In genomic region chr12:32176606-32177005, GRCh38 we compare ENCODE assay signal across 34 cellular contexts.
"Had no signal": no experiment of that assay in that cellular context is flagged by ENCODE, and none has a peak within 500 bp of the region (broad histone marks: within the 10 kb centered on the region; RNA-seq: fewer than 3 reads in every experiment).

No MANE protein-coding gene starts in this region.

- H3K4me3 Mint-ChIP-seq: activated B cell treated with CpG ODN at 0.5 μM for 24 hours; activated CD4-positive, alpha-beta memory T cell treated with anti-CD3 and anti-CD28 coated beads for 36 hours; activated CD4-positive, alpha-beta T cell treated with anti-CD3 and anti-CD28 coated beads for 36 hours; activated CD4-positive, alpha-beta T cell treated with anti-CD3 and anti-CD28 coated beads, Interleukin-2, amount 10 ng/mL, durations not matched to agents 24 days and 14 days; activated CD8-positive, alpha-beta memory T cell treated with anti-CD3 and anti-CD28 coated beads, Interleukin-2, amount 10 ng/mL, durations not matched to agents 7 days and 5 days; activated CD8-positive, alpha-beta T cell treated with anti-CD3 and anti-CD28 coated beads, Interleukin-2, amount 10 ng/mL, durations not matched to agents 7 days and 5 days; activated naive CD8-positive, alpha-beta T cell treated with anti-CD3 and anti-CD28 coated beads for 36 hours; activated naive CD8-positive, alpha-beta T cell treated with anti-CD3 and anti-CD28 coated beads, Interleukin-2, amount 50 U/mL, for 24 hours; activated T-helper 1 cell treated with anti-CD3 and anti-CD28 coated beads, Interleukin-12 subunit alpha, Interleukin-12 subunit beta, Interleukin-2, Interleukin-4 antibody, amounts not matched to agents 30 ng/mL and 10 ng/mL and 1 ng/mL, durations not matched to agents 14 hours and 24 hours and 36 hours; effector memory CD8-positive, alpha-beta T cell had no signal

- H3K27ac Mint-ChIP-seq: activated B cell treated with CpG ODN at 0.5 μM for 24 hours; activated CD4-positive, alpha-beta memory T cell treated with anti-CD3 and anti-CD28 coated beads for 36 hours; activated CD4-positive, alpha-beta T cell treated with anti-CD3 and anti-CD28 coated beads for 36 hours; activated CD4-positive, alpha-beta T cell treated with anti-CD3 and anti-CD28 coated beads, Interleukin-2, amount 10 ng/mL, durations not matched to agents 24 days and 14 days; activated CD8-positive, alpha-beta memory T cell treated with anti-CD3 and anti-CD28 coated beads, Interleukin-2, amount 10 ng/mL, durations not matched to agents 7 days and 5 days; activated CD8-positive, alpha-beta T cell treated with anti-CD3 and anti-CD28 coated beads, Interleukin-2, amount 10 ng/mL, durations not matched to agents 7 days and 5 days; activated naive CD8-positive, alpha-beta T cell treated with anti-CD3 and anti-CD28 coated beads for 36 hours; activated naive CD8-positive, alpha-beta T cell treated with anti-CD3 and anti-CD28 coated beads, Interleukin-2, amount 50 U/mL, for 24 hours; activated T-helper 1 cell treated with anti-CD3 and anti-CD28 coated beads, Interleukin-12 subunit alpha, Interleukin-12 subunit beta, Interleukin-2, Interleukin-4 antibody, amounts not matched to agents 30 ng/mL and 10 ng/mL and 1 ng/mL, durations not matched to agents 14 hours and 24 hours and 36 hours; effector memory CD8-positive, alpha-beta T cell had no signal

- H3K4me1 ChIP-seq: adrenal gland, body of pancreas, gastroesophageal sphincter had no signal

- H3K4me3 ChIP-seq: adrenal gland, body of pancreas, esophagus muscularis mucosa, gastroesophageal sphincter had no signal

- DNase-seq: activated B cell treated with CpG ODN at 0.5 μM for 24 hours; activated CD4-positive, alpha-beta memory T cell treated with anti-CD3 and anti-CD28 coated beads for 36 hours; activated CD4-positive, alpha-beta T cell treated with anti-CD3 and anti-CD28 coated beads for 36 hours; activated CD4-positive, alpha-beta T cell treated with anti-CD3 and anti-CD28 coated beads, Interleukin-2, amount 10 ng/mL, durations not matched to agents 24 days and 14 days; activated CD8-positive, alpha-beta memory T cell treated with anti-CD3 and anti-CD28 coated beads, Interleukin-2, amount 10 ng/mL, durations not matched to agents 7 days and 5 days; activated CD8-positive, alpha-beta memory T cell treated with anti-CD3 and anti-CD28 coated beads, Interleukin-2, amount 50 U/mL, for 4 hours; activated CD8-positive, alpha-beta T cell treated with anti-CD3 and anti-CD28 coated beads, Interleukin-2, amount 10 ng/mL, durations not matched to agents 7 days and 5 days; activated gamma-delta T cell; activated naive CD4-positive, alpha-beta T cell; activated naive CD4-positive, alpha-beta T cell treated with anti-CD3 and anti-CD28 coated beads, Interleukin-2, amount 50 U/mL, for 16 hours; activated naive CD8-positive, alpha-beta T cell treated with anti-CD3 and anti-CD28 coated beads for 36 hours; activated naive CD8-positive, alpha-beta T cell treated with anti-CD3 and anti-CD28 coated beads, Interleukin-2, amount 50 U/mL, for 24 hours; activated T-cell treated with anti-CD3 and anti-CD28 coated beads, Interleukin-2, amount 50 U/mL, for 1 hour; activated T-cell treated with anti-CD3 and anti-CD28 coated beads, Interleukin-2, amount 50 U/mL, for 48 hours; adrenal gland; amygdala; aorta; body of pancreas; caudate nucleus; cortex of kidney; dermis blood vessel endothelial cell; effector CD4-positive, alpha-beta T cell; effector memory CD8-positive, alpha-beta T cell; erythroblast; foreskin melanocyte; head of caudate nucleus; T-helper 2 cell; WERI-Rb-1 had no signal

- H3K36me3 Mint-ChIP-seq: activated CD4-positive, alpha-beta memory T cell treated with anti-CD3 and anti-CD28 coated beads for 36 hours; activated CD8-positive, alpha-beta memory T cell treated with anti-CD3 and anti-CD28 coated beads, Interleukin-2, amount 10 ng/mL, durations not matched to agents 7 days and 5 days had no signal

- H3K9me3 Mint-ChIP-seq: activated B cell treated with CpG ODN at 0.5 μM for 24 hours; activated CD4-positive, alpha-beta memory T cell treated with anti-CD3 and anti-CD28 coated beads for 36 hours; activated naive CD8-positive, alpha-beta T cell treated with anti-CD3 and anti-CD28 coated beads for 36 hours; activated naive CD8-positive, alpha-beta T cell treated with anti-CD3 and anti-CD28 coated beads, Interleukin-2, amount 50 U/mL, for 24 hours; activated T-helper 1 cell treated with anti-CD3 and anti-CD28 coated beads, Interleukin-12 subunit alpha, Interleukin-12 subunit beta, Interleukin-2, Interleukin-4 antibody, amounts not matched to agents 30 ng/mL and 10 ng/mL and 1 ng/mL, durations not matched to agents 14 hours and 24 hours and 36 hours; effector memory CD8-positive, alpha-beta T cell had no signal

- H3K9me3 ChIP-seq: adrenal gland, esophagus muscularis mucosa, gastroesophageal sphincter had no signal

- H3K27me3 Mint-ChIP-seq: activated B cell treated with CpG ODN at 0.5 μM for 24 hours; activated CD4-positive, alpha-beta memory T cell treated with anti-CD3 and anti-CD28 coated beads for 36 hours; activated CD4-positive, alpha-beta T cell treated with anti-CD3 and anti-CD28 coated beads for 36 hours; activated CD4-positive, alpha-beta T cell treated with anti-CD3 and anti-CD28 coated beads, Interleukin-2, amount 10 ng/mL, durations not matched to agents 24 days and 14 days; activated CD8-positive, alpha-beta memory T cell treated with anti-CD3 and anti-CD28 coated beads, Interleukin-2, amount 10 ng/mL, durations not matched to agents 7 days and 5 days; activated naive CD8-positive, alpha-beta T cell treated with anti-CD3 and anti-CD28 coated beads for 36 hours; activated naive CD8-positive, alpha-beta T cell treated with anti-CD3 and anti-CD28 coated beads, Interleukin-2, amount 50 U/mL, for 24 hours; effector memory CD8-positive, alpha-beta T cell had no signal

- FAIRE-seq: colon, TTC549 had no signal

- H3K36me3 ChIP-seq: adrenal gland, esophagus muscularis mucosa, gastroesophageal sphincter, WERI-Rb-1 had no signal

- H3K27ac ChIP-seq: adrenal gland, body of pancreas, esophagus muscularis mucosa, gastroesophageal sphincter, WERI-Rb-1 had no signal

- ATAC-seq: activated CD4-positive, alpha-beta T cell treated with anti-CD3 and anti-CD28 coated beads for 36 hours; activated CD4-positive, CD25-positive, alpha-beta regulatory T cell treated with anti-CD3 and anti-CD28 coated beads, Interleukin-2, amount 50 U/mL, for 24 hours; activated CD8-positive, alpha-beta memory T cell treated with anti-CD3 and anti-CD28 coated beads, Interleukin-2, amount 10 ng/mL, durations not matched to agents 7 days and 5 days; activated CD8-positive, alpha-beta T cell treated with anti-CD3 and anti-CD28 coated beads, Interleukin-2, amount 10 ng/mL, durations not matched to agents 7 days and 5 days; activated naive CD8-positive, alpha-beta T cell treated with anti-CD3 and anti-CD28 coated beads, Interleukin-2, amount 50 U/mL, for 24 hours; body of pancreas; effector memory CD8-positive, alpha-beta T cell; gastroesophageal sphincter had no signal

- H3K27me3 ChIP-seq: adrenal gland, body of pancreas, esophagus muscularis mucosa, gastroesophageal sphincter had no signal

- H3K4me1 Mint-ChIP-seq: activated CD4-positive, alpha-beta T cell treated with anti-CD3 and anti-CD28 coated beads for 36 hours; activated CD4-positive, alpha-beta T cell treated with anti-CD3 and anti-CD28 coated beads, Interleukin-2, amount 10 ng/mL, durations not matched to agents 24 days and 14 days; activated CD8-positive, alpha-beta memory T cell treated with anti-CD3 and anti-CD28 coated beads, Interleukin-2, amount 10 ng/mL, durations not matched to agents 7 days and 5 days; activated naive CD8-positive, alpha-beta T cell treated with anti-CD3 and anti-CD28 coated beads for 36 hours; activated naive CD8-positive, alpha-beta T cell treated with anti-CD3 and anti-CD28 coated beads, Interleukin-2, amount 50 U/mL, for 24 hours had no signal
